22 cellular contexts compared by ENCODE assay signal in genomic region chr1:41427022-41427942, GRCh38. TPM values are rescaled to one million over a fixed set of nuclear protein-coding genes. Genes with fewer than 3 reads are reported as not detected.
"Had no signal": no experiment of that assay in that cellular context is flagged by ENCODE, and none has a peak within 500 bp of the region (broad histone marks: within the 10 kb centered on the region; RNA-seq: fewer than 3 reads in every experiment).

No MANE protein-coding gene starts in this region.

- ATAC-seq: activated naive CD4-positive, alpha-beta T cell treated with anti-CD3 and anti-CD28 coated beads, Interleukin-2, amount 50 U/mL, for 72 hours; activated T-helper 17 cell treated with anti-CD3 and anti-CD28 coated beads, Interleukin-2, amount 50 U/mL, for 72 hours; esophagus mucosa; natural killer cell treated with Interleukin-12 subunit alpha and Interleukin-12 subunit beta and Interleukin-15 and Interleukin-18, amount 100 ng/mL, for 72 hours; right lobe of liver; stimulated activated effector memory CD8-positive, alpha-beta T cell treated with anti-CD3 and anti-CD28 coated beads, Interleukin-12 subunit alpha, Interleukin-12 subunit beta, amount 100 ng/mL, for 72 hours; stimulated activated naive CD8-positive, alpha-beta T cell treated with anti-CD3 and anti-CD28 coated beads, Interleukin-15, amount 100 ng/mL, for 72 hours; WTC11 had no signal

- H3K4me1 Mint-ChIP-seq: activated T-helper 17 cell treated with anti-CD3 and anti-CD28 coated beads, Interleukin-2, amount 50 U/mL, for 72 hours; stimulated activated effector memory CD8-positive, alpha-beta T cell treated with anti-CD3 and anti-CD28 coated beads, Interleukin-12 subunit alpha, Interleukin-12 subunit beta, amount 100 ng/mL, for 72 hours; stimulated activated naive CD8-positive, alpha-beta T cell treated with anti-CD3 and anti-CD28 coated beads, Interleukin-15, amount 100 ng/mL, for 72 hours had no signal

- H3K27me3 ChIP-seq: ascending aorta, brain microvascular endothelial cell, right lobe of liver, tibial nerve had no signal

- H3K9me3 Mint-ChIP-seq: activated naive CD4-positive, alpha-beta T cell treated with anti-CD3 and anti-CD28 coated beads, Interleukin-2, amount 50 U/mL, for 72 hours; activated T-helper 17 cell treated with anti-CD3 and anti-CD28 coated beads, Interleukin-2, amount 50 U/mL, for 72 hours; natural killer cell treated with Interleukin-12 subunit alpha and Interleukin-12 subunit beta and Interleukin-15 and Interleukin-18, amount 100 ng/mL, for 72 hours; stimulated activated effector memory CD8-positive, alpha-beta T cell treated with anti-CD3 and anti-CD28 coated beads, Interleukin-12 subunit alpha, Interleukin-12 subunit beta, amount 100 ng/mL, for 72 hours; stimulated activated naive CD8-positive, alpha-beta T cell treated with anti-CD3 and anti-CD28 coated beads, Interleukin-15, amount 100 ng/mL, for 72 hours; WTC11 had no signal

- H3K4me3 ChIP-seq: ascending aorta, left ventricle myocardium inferior, right lobe of liver, tibial nerve had no signal

- H3K27ac ChIP-seq: ascending aorta, brain microvascular endothelial cell, left ventricle myocardium inferior, right lobe of liver had no signal

- H3K36me3 ChIP-seq: ascending aorta, brain microvascular endothelial cell, left ventricle myocardium inferior, right lobe of liver, tibial nerve had no signal

- H3K4me3 Mint-ChIP-seq: activated T-helper 17 cell treated with anti-CD3 and anti-CD28 coated beads, Interleukin-2, amount 50 U/mL, for 72 hours; natural killer cell treated with Interleukin-12 subunit alpha and Interleukin-12 subunit beta and Interleukin-15 and Interleukin-18, amount 100 ng/mL, for 72 hours; stimulated activated effector memory CD8-positive, alpha-beta T cell treated with anti-CD3 and anti-CD28 coated beads, Interleukin-12 subunit alpha, Interleukin-12 subunit beta, amount 100 ng/mL, for 72 hours; stimulated activated naive CD8-positive, alpha-beta T cell treated with anti-CD3 and anti-CD28 coated beads, Interleukin-15, amount 100 ng/mL, for 72 hours; WTC11 had no signal

- DNase-seq: activated T-cell treated with anti-CD3 and anti-CD28 coated beads, Interleukin-2, amount 50 U/mL, for 1 hour; brain microvascular endothelial cell; central memory CD4-positive, alpha-beta T cell; effector memory CD4-positive, alpha-beta T cell; foreskin melanocyte; left ventricle myocardium inferior; mammary epithelial cell; right lobe of liver; small intestine; stimulated activated CD4-positive, alpha-beta T cell treated with anti-CD3 and anti-CD28 coated beads, Interleukin-2, amount 100 ng/mL, for 24 hours; stimulated activated naive CD8-positive, alpha-beta T cell treated with anti-CD3 and anti-CD28 coated beads, Interleukin-15, amount 100 ng/mL, for 72 hours had no signal

- H3K36me3 Mint-ChIP-seq: activated naive CD4-positive, alpha-beta T cell treated with anti-CD3 and anti-CD28 coated beads, Interleukin-2, amount 50 U/mL, for 72 hours; natural killer cell treated with Interleukin-12 subunit alpha and Interleukin-12 subunit beta and Interleukin-15 and Interleukin-18, amount 100 ng/mL, for 72 hours; stimulated activated effector memory CD8-positive, alpha-beta T cell treated with anti-CD3 and anti-CD28 coated beads, Interleukin-12 subunit alpha, Interleukin-12 subunit beta, amount 100 ng/mL, for 72 hours; WTC11 had no signal

- H3K27ac Mint-ChIP-seq: activated naive CD4-positive, alpha-beta T cell treated with anti-CD3 and anti-CD28 coated beads, Interleukin-2, amount 50 U/mL, for 72 hours; activated T-helper 17 cell treated with anti-CD3 and anti-CD28 coated beads, Interleukin-2, amount 50 U/mL, for 72 hours; natural killer cell treated with Interleukin-12 subunit alpha and Interleukin-12 subunit beta and Interleukin-15 and Interleukin-18, amount 100 ng/mL, for 72 hours; stimulated activated effector memory CD8-positive, alpha-beta T cell treated with anti-CD3 and anti-CD28 coated beads, Interleukin-12 subunit alpha, Interleukin-12 subunit beta, amount 100 ng/mL, for 72 hours; stimulated activated naive CD8-positive, alpha-beta T cell treated with anti-CD3 and anti-CD28 coated beads, Interleukin-15, amount 100 ng/mL, for 72 hours; WTC11 had no signal

- H3K9me3 ChIP-seq: ascending aorta, left ventricle myocardium inferior, right lobe of liver, tibial nerve had no signal

RNA-seq across cellular contexts. Expression of gene EDN2, which starts 57.2 kb away (rescaled TPM):
- total RNA-seq: activated naive CD4-positive, alpha-beta T cell treated with anti-CD3 and anti-CD28 coated beads, Interleukin-2, amount 50 U/mL, for 72 hours; activated T-helper 17 cell treated with anti-CD3 and anti-CD28 coated beads, Interleukin-2, amount 50 U/mL, for 72 hours; ascending aorta; dermis microvascular lymphatic vessel endothelial cell; endothelial cell of umbilical vein; kidney epithelial cell; natural killer cell treated with Interleukin-12 subunit alpha and Interleukin-12 subunit beta and Interleukin-15 and Interleukin-18, amount 100 ng/mL, for 72 hours had no signal
- polyA plus RNA-seq: endothelial cell of umbilical vein had no signal
